20 cellular contexts compared by ENCODE assay signal in genomic region chr6:56486681-56487080, GRCh38.
"Had no signal": no experiment of that assay in that cellular context is flagged by ENCODE, and none has a peak within 500 bp of the region (broad histone marks: within the 10 kb centered on the region; RNA-seq: fewer than 3 reads in every experiment).

No MANE protein-coding gene starts in this region.

- H3K4me3 Mint-ChIP-seq: activated CD4-positive, alpha-beta T cell treated with anti-CD3 and anti-CD28 coated beads, Interleukin-2, amount 10 ng/mL, durations not matched to agents 7 days and 5 days; activated CD8-positive, alpha-beta T cell treated with anti-CD3 and anti-CD28 coated beads, Interleukin-2, amount 10 ng/mL, durations not matched to agents 7 days and 5 days; activated naive CD4-positive, alpha-beta T cell treated with anti-CD3 and anti-CD28 coated beads, Interleukin-2, amount 50 U/mL, for 24 hours; brain; nephron; stimulated activated memory B cell treated with anti-CD40 and anti-IgM and Interleukin-4, amounts not matched to agents 10 μg/mL and 1 μg/mL and 100 μg/mL, for 72 hours; T-helper 1 cell treated with Interleukin-12 subunit alpha and Interleukin-12 subunit beta and Interleukin-4 antibody, amounts not matched to agents 30 μg/mL and 1 μg/mL, for 36 hours; type B pancreatic cell had no signal

- H3K9me3 Mint-ChIP-seq: activated CD4-positive, alpha-beta T cell treated with anti-CD3 and anti-CD28 coated beads, Interleukin-2, amount 10 ng/mL, durations not matched to agents 7 days and 5 days; activated naive CD4-positive, alpha-beta T cell treated with anti-CD3 and anti-CD28 coated beads, Interleukin-2, amount 50 U/mL, for 24 hours; brain; nephron; stimulated activated memory B cell treated with anti-CD40 and anti-IgM and Interleukin-4, amounts not matched to agents 10 μg/mL and 1 μg/mL and 100 μg/mL, for 72 hours; T-helper 1 cell treated with Interleukin-12 subunit alpha and Interleukin-12 subunit beta and Interleukin-4 antibody, amounts not matched to agents 30 μg/mL and 1 μg/mL, for 36 hours; type B pancreatic cell had no signal

- H3K27me3 Mint-ChIP-seq: activated CD4-positive, alpha-beta T cell treated with anti-CD3 and anti-CD28 coated beads, Interleukin-2, amount 10 ng/mL, durations not matched to agents 7 days and 5 days; activated naive CD4-positive, alpha-beta T cell treated with anti-CD3 and anti-CD28 coated beads, Interleukin-2, amount 50 U/mL, for 24 hours; brain; stimulated activated memory B cell treated with anti-CD40 and anti-IgM and Interleukin-4, amounts not matched to agents 10 μg/mL and 1 μg/mL and 100 μg/mL, for 72 hours; type B pancreatic cell had no signal

- DNase-seq: activated CD4-positive, alpha-beta T cell treated with anti-CD3 and anti-CD28 coated beads, Interleukin-2, amount 10 ng/mL, durations not matched to agents 7 days and 5 days; activated CD8-positive, alpha-beta T cell treated with anti-CD3 and anti-CD28 coated beads, Interleukin-2, amount 10 ng/mL, durations not matched to agents 7 days and 5 days; activated gamma-delta T cell treated with Interleukin-2 at 50 U/mL for 16 hours; activated T-cell treated with anti-CD3 and anti-CD28 coated beads, Interleukin-2, amount 50 U/mL, for 1 hour; anterior cingulate cortex; foreskin keratinocyte; hippocampal formation; nucleus accumbens; posterior cingulate gyrus; stimulated activated CD4-positive, alpha-beta T cell treated with anti-CD3 and anti-CD28 coated beads, Interleukin-15, amount 100 ng/mL, for 24 hours; T1000 had no signal

- H3K36me3 Mint-ChIP-seq: activated naive CD4-positive, alpha-beta T cell treated with anti-CD3 and anti-CD28 coated beads, Interleukin-2, amount 50 U/mL, for 24 hours; stimulated activated memory B cell treated with anti-CD40 and anti-IgM and Interleukin-4, amounts not matched to agents 10 μg/mL and 1 μg/mL and 100 μg/mL, for 72 hours had no signal

- H3K9me3 ChIP-seq: thoracic aorta had no signal

- H3K4me3 ChIP-seq: smooth muscle cell, thoracic aorta had no signal

- H3K4me1 Mint-ChIP-seq: activated CD4-positive, alpha-beta T cell treated with anti-CD3 and anti-CD28 coated beads, Interleukin-2, amount 10 ng/mL, durations not matched to agents 7 days and 5 days; activated naive CD4-positive, alpha-beta T cell treated with anti-CD3 and anti-CD28 coated beads, Interleukin-2, amount 50 U/mL, for 24 hours; stimulated activated memory B cell treated with anti-CD40 and anti-IgM and Interleukin-4, amounts not matched to agents 10 μg/mL and 1 μg/mL and 100 μg/mL, for 72 hours had no signal

- H3K4me1 ChIP-seq: foreskin keratinocyte had no signal

- H3K27me3 ChIP-seq: foreskin keratinocyte had no signal

- H3K27ac ChIP-seq: epithelial cell of prostate, foreskin keratinocyte, thoracic aorta had no signal

- H3K27ac Mint-ChIP-seq: activated CD4-positive, alpha-beta T cell treated with anti-CD3 and anti-CD28 coated beads, Interleukin-2, amount 10 ng/mL, durations not matched to agents 7 days and 5 days; activated CD8-positive, alpha-beta T cell treated with anti-CD3 and anti-CD28 coated beads, Interleukin-2, amount 10 ng/mL, durations not matched to agents 7 days and 5 days; activated naive CD4-positive, alpha-beta T cell treated with anti-CD3 and anti-CD28 coated beads, Interleukin-2, amount 50 U/mL, for 24 hours; nephron; stimulated activated memory B cell treated with anti-CD40 and anti-IgM and Interleukin-4, amounts not matched to agents 10 μg/mL and 1 μg/mL and 100 μg/mL, for 72 hours; T-helper 1 cell treated with Interleukin-12 subunit alpha and Interleukin-12 subunit beta and Interleukin-4 antibody, amounts not matched to agents 30 μg/mL and 1 μg/mL, for 36 hours; type B pancreatic cell had no signal

- H3K4me2 ChIP-seq: smooth muscle cell had no signal
